8 cellular contexts compared by ENCODE assay signal in the genomic region with DNA sequence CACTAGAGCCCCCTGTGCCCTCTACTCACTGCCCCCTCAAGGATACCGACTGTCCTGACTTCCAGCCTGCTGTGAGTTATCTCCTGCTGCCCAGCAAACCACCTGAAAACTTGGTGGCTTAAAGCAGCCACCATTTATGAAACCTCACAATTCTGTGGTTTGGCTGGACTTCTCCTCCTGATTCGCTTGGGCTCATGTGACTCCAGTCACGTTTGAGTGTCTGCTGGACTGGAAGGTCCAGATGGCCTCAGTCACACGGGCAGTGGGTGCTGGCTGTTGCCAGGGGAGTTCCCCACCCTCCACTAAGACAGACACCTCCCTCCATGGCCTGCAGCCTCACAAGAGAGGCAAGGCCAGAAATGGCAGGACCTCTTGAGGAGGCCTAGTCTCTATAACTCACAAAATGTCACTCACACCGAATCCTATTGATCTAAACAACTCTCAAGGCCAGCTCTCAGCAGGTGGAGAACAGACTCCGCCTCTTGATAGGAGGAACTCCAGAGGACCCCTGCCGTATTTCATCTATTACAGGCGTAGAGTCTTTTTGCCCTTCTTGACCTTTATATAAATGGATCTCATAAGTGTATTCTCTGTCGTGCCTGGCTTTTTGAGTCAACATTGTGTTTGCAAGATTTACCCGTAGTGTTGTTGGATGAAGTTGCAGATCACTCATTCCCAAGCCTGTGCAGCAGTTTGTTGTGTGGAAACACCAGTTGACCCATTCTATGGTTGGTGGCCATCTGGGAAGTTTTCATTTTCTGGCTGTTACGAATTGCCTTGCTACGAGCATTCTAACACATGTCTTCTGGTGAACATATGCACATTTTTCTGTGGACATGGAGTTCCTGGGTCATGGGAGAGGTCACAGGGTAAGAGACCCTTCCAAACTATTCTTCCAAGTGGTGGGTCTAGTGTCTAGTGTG. TPM values are rescaled to one million over a fixed set of nuclear protein-coding genes. Genes with fewer than 3 reads are reported as not detected.
DNase-seq lines count a peak whose midpoint lies in the region; ATAC-seq, FAIRE-seq and TF ChIP-seq lines count a peak whose summit lies in the region.

No MANE protein-coding gene starts in this region.

- peak; percentile 86 for ATAC-seq in GM21447 (IDR thresholded peaks at IDR 0.05; ENCODE audit: unreplicated experiment)

- no peak for TF ChIP-seq CTCF in KMS-11 (conservative IDR thresholded peaks at IDR 0.05; ENCODE audit: low read depth, low read length)
- no peak for TF ChIP-seq CTCF in right atrium auricular region (IDR thresholded peaks at IDR 0.05)
- TF ChIP-seq CTCF in D721Med (IDR thresholded peaks at IDR 0.05; ENCODE audit: insufficient read depth, missing control alignments): no peak

- H3K27me3 ChIP-seq in KMS-11 (ENCODE audit: insufficient read depth, low read depth) (no peaks in the 10 kb centered on the region), right atrium auricular region (no peaks in the 10 kb centered on the region)

- H3K4me2 ChIP-seq in KMS-11: peak overlapping the region; percentile 41

- H4K20me1 ChIP-seq in KMS-11 (ENCODE audit: insufficient read depth): no peaks in the 10 kb centered on the region

- DNase-seq in Caki2 (ENCODE audit: low read depth) (peak; percentile 43), right atrium auricular region (ENCODE audit: low spot score) (no peak), NCI-H526 treated with DMSO at 0.1 percent for 48 hours (lab: John Stamatoyannopoulos, UW) (no peak), T1000 (lab: John Stamatoyannopoulos, UW) (no peak), D721Med (ENCODE audit: insufficient read length, low spot score) (no peak), DMS114 treated with DMSO at 0.1 percent for 48 hours (lab: John Stamatoyannopoulos, UW; ENCODE audit: unreplicated experiment) (no peak)

- in situ Hi-C loops in Caki2 (cut with HindIII; ENCODE audit: low pct_unique_long_range_greater_than_20kb, low sequenced_read_pairs): no loop called here

- no peak overlapping the region for H3K27ac ChIP-seq in KMS-11
- peak overlapping the region; percentile 86 to 92 for H3K27ac ChIP-seq in right atrium auricular region

- peaks cover 23% of the 10 kb centered on the region for H3K4me1 ChIP-seq in KMS-11 (ENCODE audit: low read depth, poor library complexity, severe bottlenecking)
- H3K4me1 ChIP-seq in right atrium auricular region: peaks cover 0 to 98% of the 10 kb centered on the region in 2 donors

- no peaks in the 10 kb centered on the region for H3K9me3 ChIP-seq in right atrium auricular region

- H2AFZ ChIP-seq in KMS-11 (ENCODE audit: low read depth): no peak overlapping the region

- H3K36me3 ChIP-seq in KMS-11 (ENCODE audit: insufficient read depth): no peaks in the 10 kb centered on the region
- peaks cover 19% of the 10 kb centered on the region for H3K36me3 ChIP-seq in right atrium auricular region

- H3K4me3 ChIP-seq in KMS-11 (IDR thresholded peaks at IDR 0.05; ENCODE audit: insufficient read depth, low read depth, low read length) (no peak overlapping the region), right atrium auricular region (no peak overlapping the region)

- H3K9ac ChIP-seq in KMS-11: no peak overlapping the region

- no peak for FAIRE-seq in D721Med (lab: Jason Lieb, UNC)

- H3K79me2 ChIP-seq in KMS-11 (ENCODE audit: insufficient read depth, low read depth): no peaks in the 10 kb centered on the region

RNA-seq across cellular contexts. Expression of a gene that starts 48.3 kb away (rescaled TPM):
- total RNA-seq in Caki2 (2014; rRNA removed; shearing (Covaris generic); ENCODE audit: low replicate concordance): 17.4 and 24.1 TPM in 2 replicates
- 10 to 100 TPM; 59.3 to 71.0 TPM for total RNA-seq in right atrium auricular region
